11 cellular contexts compared by ENCODE assay signal in the genomic region with DNA sequence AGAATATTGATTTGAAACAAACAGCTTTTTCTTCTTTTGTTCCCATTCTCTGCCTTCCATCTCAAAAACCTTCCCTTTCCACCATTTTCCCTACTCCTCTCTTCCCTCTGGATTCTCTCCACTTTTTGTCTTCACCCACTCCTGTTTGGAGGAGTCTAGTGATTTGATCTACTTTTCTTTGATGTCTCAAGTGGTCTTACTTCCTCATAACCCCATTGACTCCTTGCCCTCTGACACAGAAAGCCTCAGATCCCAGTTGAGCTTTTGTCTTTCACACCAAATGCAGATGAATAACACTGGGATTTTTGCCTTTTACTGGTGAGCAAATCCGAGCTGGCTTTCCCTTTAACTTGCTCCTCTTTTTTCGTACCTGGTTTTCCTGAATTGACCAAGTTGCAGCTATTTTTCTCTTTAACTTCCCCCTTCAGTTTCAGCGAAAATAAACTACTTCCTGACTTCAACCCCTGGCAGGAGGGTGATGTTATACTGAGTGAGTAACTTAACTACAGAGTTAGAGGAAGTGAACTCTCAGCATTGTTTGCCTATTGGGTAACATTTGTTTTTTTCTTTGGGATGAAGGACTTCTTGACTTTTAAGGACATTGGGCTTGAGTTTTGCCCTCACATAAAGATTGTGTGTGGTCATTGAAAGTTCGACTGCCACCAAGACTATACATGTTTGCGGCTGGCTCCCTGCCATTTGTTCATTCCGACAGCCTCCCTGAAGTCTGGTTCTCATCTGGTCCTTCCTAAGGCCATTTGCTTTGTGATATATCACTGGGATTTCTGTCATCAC.
DNase-seq lines count a peak whose midpoint lies in the region; ATAC-seq, FAIRE-seq and TF ChIP-seq lines count a peak whose summit lies in the region.
"Had no signal": no experiment of that assay in that cellular context is flagged by ENCODE, and none has a peak within 500 bp of the region (broad histone marks: within the 10 kb centered on the region; RNA-seq: fewer than 3 reads in every experiment).

No MANE protein-coding gene starts in this region.

- POLR2A ChIA-PET in CD8-positive, alpha-beta memory T cell (lab: Charles Lee), result no interaction called here

- H3K27ac ChIP-seq in osteoblast (ENCODE audit: low read depth, low read length), result peak overlapping the region; percentile 64
- H3K27ac ChIP-seq in CD8-positive, alpha-beta memory T cell (ENCODE audit: low read depth, low read length), result no peak overlapping the region

- H3K4me3 Mint-ChIP-seq in CD8-positive, alpha-beta memory T cell, result no peak overlapping the region
- H3K4me3 Mint-ChIP-seq: activated naive CD8-positive, alpha-beta T cell treated with anti-CD3 and anti-CD28 coated beads for 36 hours; natural killer cell had no signal

- no peaks in the 10 kb centered on the region for H3K9me3 ChIP-seq in osteoblast (ENCODE audit: low read depth, low read length)
- no peaks in the 10 kb centered on the region for H3K9me3 ChIP-seq in CD8-positive, alpha-beta memory T cell (ENCODE audit: low read length)

- H3K4me1 ChIP-seq in osteoblast (ENCODE audit: insufficient read depth, low read length), result peaks cover 13% of the 10 kb centered on the region
- H3K4me1 ChIP-seq in CD8-positive, alpha-beta memory T cell (ENCODE audit: insufficient read depth, low read length), result no peaks in the 10 kb centered on the region

- peak overlapping the region; percentile 26 for H3K4me2 ChIP-seq in osteoblast (ENCODE audit: insufficient read depth, low read length)

- no peaks in the 10 kb centered on the region for H3K9me3 Mint-ChIP-seq in CD8-positive, alpha-beta memory T cell
- H3K9me3 Mint-ChIP-seq: activated naive CD8-positive, alpha-beta T cell treated with anti-CD3 and anti-CD28 coated beads for 36 hours had no signal

- H3K4me3 ChIP-seq in osteoblast (ENCODE audit: insufficient read depth, low read length), result no peak overlapping the region
- H3K4me3 ChIP-seq in CD8-positive, alpha-beta memory T cell (ENCODE audit: low read length), result no peak overlapping the region

- no peaks in the 10 kb centered on the region for H3K36me3 Mint-ChIP-seq in CD8-positive, alpha-beta memory T cell
- H3K36me3 Mint-ChIP-seq: natural killer cell had no signal

- H3K27me3 ChIP-seq in osteoblast (ENCODE audit: insufficient read depth, low read length), result no peaks in the 10 kb centered on the region
- H3K27me3 ChIP-seq in CD8-positive, alpha-beta memory T cell (ENCODE audit: insufficient read depth, low read length, poor library complexity, severe bottlenecking), result no peaks in the 10 kb centered on the region

- ATAC-seq in GM18511 (IDR thresholded peaks at IDR 0.05; ENCODE audit: unreplicated experiment) (peak; percentile 84), HG03108 (IDR thresholded peaks at IDR 0.05; ENCODE audit: unreplicated experiment) (no peak)
- ATAC-seq: natural killer cell had no signal

- H3K27me3 Mint-ChIP-seq in CD8-positive, alpha-beta memory T cell, result peaks cover 0 to 4% of the 10 kb centered on the region in 2 donors
- H3K27me3 Mint-ChIP-seq: activated naive CD8-positive, alpha-beta T cell treated with anti-CD3 and anti-CD28 coated beads for 36 hours had no signal

- no peaks in the 10 kb centered on the region for H3K4me1 Mint-ChIP-seq in CD8-positive, alpha-beta memory T cell
- H3K4me1 Mint-ChIP-seq: natural killer cell had no signal

- CTCF ChIA-PET in CD8-positive, alpha-beta memory T cell (lab: Charles Lee), result no interaction called here

- no peaks in the 10 kb centered on the region for H3K36me3 ChIP-seq in osteoblast (ENCODE audit: insufficient read depth, low read length)
- H3K36me3 ChIP-seq in CD8-positive, alpha-beta memory T cell (ENCODE audit: insufficient read depth, low read length), result no peaks in the 10 kb centered on the region

- DNase-seq in HT1080 (ENCODE audit: low read depth), result peak; percentile 43
- peak; percentile 51 for DNase-seq in osteoblast (ENCODE audit: insufficient read length, low spot score, missing footprints)
- no peak for DNase-seq in stimulated activated CD8-positive, alpha-beta memory T cell treated with anti-CD3 and anti-CD28 coated beads, Interleukin-4, amount 100 ng/mL, for 48 hours
- no peak for DNase-seq in HK-2 (ENCODE audit: unreplicated experiment)
- DNase-seq in CD8-positive, alpha-beta memory T cell, result no peak
- DNase-seq: activated naive CD8-positive, alpha-beta T cell treated with anti-CD3 and anti-CD28 coated beads for 36 hours; natural killer cell; NK-92 treated with Interleukin-12 subunit alpha and Interleukin-12 subunit beta, amount 100 ng/mL, for 24 hours had no signal

- no peak overlapping the region for H3K27ac Mint-ChIP-seq in CD8-positive, alpha-beta memory T cell
- H3K27ac Mint-ChIP-seq: activated naive CD8-positive, alpha-beta T cell treated with anti-CD3 and anti-CD28 coated beads for 36 hours; natural killer cell had no signal

- TF ChIP-seq CTCF in osteoblast (IDR thresholded peaks at IDR 0.05; ENCODE audit: extremely low read depth, low read depth, low read length), result no peak

- H2AFZ ChIP-seq in osteoblast (ENCODE audit: low read length), result peak overlapping the region; percentile 89

- peak; percentile 39 for FAIRE-seq in endometrium (lab: Jason Lieb, UNC)

- no peaks in the 10 kb centered on the region for H3K79me2 ChIP-seq in osteoblast (ENCODE audit: insufficient read depth, low read length)

- no peaks in the 10 kb centered on the region for H4K20me1 ChIP-seq in osteoblast (ENCODE audit: insufficient read depth, low read length)

Comparison
In these comparisons a context has a peak if more than half of its experiments do, and no peak if none do; other contexts are left out.
1. DNase-seq: peak in HT1080 (single experiment) and osteoblast (single experiment); none in stimulated activated CD8-positive, alpha-beta memory T cell treated with anti-CD3 and anti-CD28 coated beads, Interleukin-4, amount 100 ng/mL, for 48 hours (single experiment), HK-2 (single experiment) and CD8-positive, alpha-beta memory T cell (0 of 5).